In the genomic region with DNA sequence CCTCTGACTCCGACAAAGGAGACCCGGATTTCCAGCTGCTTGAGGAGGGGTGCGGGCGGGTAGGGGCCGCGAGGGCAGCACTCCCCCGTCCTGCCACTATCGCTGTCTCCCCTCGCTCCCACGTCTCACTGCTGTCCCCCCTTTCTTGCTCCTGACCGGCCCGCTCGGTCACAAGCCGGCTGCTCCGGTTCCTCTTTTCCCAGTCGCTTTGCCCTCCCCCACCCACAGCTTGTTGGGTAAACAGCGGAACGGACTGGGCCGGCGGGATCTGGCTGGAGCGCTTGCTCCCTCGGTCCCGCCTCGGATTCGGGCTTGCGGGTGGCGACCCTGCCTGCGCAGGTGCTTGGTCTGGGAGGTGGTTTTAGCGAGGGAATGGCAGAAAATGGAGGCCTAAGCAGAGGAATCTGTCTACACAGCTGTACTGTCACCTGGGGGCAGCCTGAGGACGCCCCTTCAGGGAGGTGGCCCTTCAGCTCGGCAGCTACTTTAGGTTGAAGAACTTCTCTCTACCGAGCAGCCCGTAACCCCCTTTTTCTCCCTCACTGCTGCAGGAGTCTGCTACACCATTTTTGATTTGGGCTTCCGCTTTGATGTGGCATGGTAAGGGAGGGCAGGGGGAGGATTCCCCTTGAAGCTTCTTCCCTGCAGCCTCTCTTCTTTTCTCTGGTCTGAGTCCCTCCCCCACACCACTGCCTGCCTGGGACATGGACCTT, we compare ENCODE assay signal across 8 cellular contexts. TPM values are rescaled to one million over a fixed set of nuclear protein-coding genes. Genes with fewer than 3 reads are reported as not detected.
DNase-seq lines count a peak whose midpoint lies in the region; ATAC-seq and TF ChIP-seq lines count a peak whose summit lies in the region.

No MANE protein-coding gene starts in this region.

- peaks cover 8% of the 10 kb centered on the region for H3K36me3 Mint-ChIP-seq in progenitor cell of endocrine pancreas (ENCODE audit: insufficient read depth)

- peaks cover 3 to 60% of the 10 kb centered on the region in 2 donors for H3K4me1 ChIP-seq in right atrium auricular region

- ATAC-seq in GM19463 (IDR thresholded peaks at IDR 0.05; ENCODE audit: unreplicated experiment) (no peak), HG02571 (IDR thresholded peaks at IDR 0.05; ENCODE audit: unreplicated experiment) (no peak)

- H3K27me3 ChIP-seq in right atrium auricular region = no peaks in the 10 kb centered on the region

- in situ Hi-C loops in GM13977 (cut with MboI; ENCODE audit: low pct_unique_long_range_greater_than_20kb, low sequenced_read_pairs, unreplicated experiment) = no loop called here

- H3K9me3 Mint-ChIP-seq in progenitor cell of endocrine pancreas (ENCODE audit: low read depth) = no peaks in the 10 kb centered on the region

- H3K4me3 ChIP-seq in AG04449 (ENCODE audit: low read depth, low read length) (peak overlapping the region; percentile 85), right atrium auricular region (peak overlapping the region; percentile 96)

- H3K4me3 Mint-ChIP-seq in progenitor cell of endocrine pancreas (ENCODE audit: low read depth) = peak overlapping the region; percentile 90

- H3K4me1 Mint-ChIP-seq in progenitor cell of endocrine pancreas (ENCODE audit: low read depth) = peaks cover 36% of the 10 kb centered on the region

- TF ChIP-seq CTCF in AG04449 (IDR thresholded peaks at IDR 0.05; ENCODE audit: insufficient read depth, low read length, missing control alignments) = no peak
- no peak for TF ChIP-seq CTCF in GM13977 (IDR thresholded peaks at IDR 0.05; ENCODE audit: extremely low read depth, insufficient read depth, missing control alignments)
- TF ChIP-seq CTCF in right atrium auricular region (IDR thresholded peaks at IDR 0.05) = no peak
- no peak for TF ChIP-seq CTCF in progenitor cell of endocrine pancreas (IDR thresholded peaks at IDR 0.05; ENCODE audit: unreplicated experiment)

- H3K27ac ChIP-seq in right atrium auricular region = peak overlapping the region; percentile 95 to 97

- no peaks in the 10 kb centered on the region for H3K27me3 Mint-ChIP-seq in progenitor cell of endocrine pancreas

- H3K36me3 ChIP-seq in right atrium auricular region = peaks cover 28% of the 10 kb centered on the region

- no peaks in the 10 kb centered on the region for H3K9me3 ChIP-seq in right atrium auricular region

- CTCF ChIA-PET in AG04449 (lab: Yijun Ruan, JAX) = interaction anchor here (1.2 to 8.7 kb wide), 10 partner anchors 13 to 676 kb away, joined by 3 to 71 read pairs (median 6); a partner anchor contains a TSS

- peak overlapping the region; percentile 94 for H3K27ac Mint-ChIP-seq in progenitor cell of endocrine pancreas

- POLR2A ChIA-PET in AG04449 (lab: Yijun Ruan, JAX) = interaction anchor here (1.0 to 1.5 kb wide), 6 partner anchors 9 to 212 kb away, joined by 3 to 6 read pairs (median 4); no protein-coding TSS in a partner anchor

- DNase-seq in AG04449 (ENCODE audit: low read depth, low spot score) (no peak), GM13977 (ENCODE audit: low spot score) (peak; percentile 68), NOMO-1 treated with DMSO at 0.1 percent for 48 hours (lab: John Stamatoyannopoulos, UW; ENCODE audit: unreplicated experiment) (peak; percentile 71), amniotic epithelial cell (ENCODE audit: low read depth) (peak; percentile 37), right atrium auricular region (ENCODE audit: low spot score) (peak; percentile 73), progenitor cell of endocrine pancreas (ENCODE audit: low spot score, unreplicated experiment) (no peak)

RNA-seq across cellular contexts. Expression of a gene that starts 0.6 kb away (rescaled TPM):
- 100 to 1,000 TPM; 108 to 154 TPM for total RNA-seq in right atrium auricular region
- total RNA-seq in progenitor cell of endocrine pancreas = 104 and 108 TPM in 2 replicates

RNA-seq across cellular contexts. Expression of a gene that starts 3.6 kb away (rescaled TPM):
- total RNA-seq in right atrium auricular region (10 to 100 TPM; 33.0 to 48.5 TPM), progenitor cell of endocrine pancreas (61.7 and 63.1 TPM in 2 replicates)

RNA-seq across cellular contexts. Expression of a gene that starts 5.6 kb away (rescaled TPM):
- total RNA-seq in right atrium auricular region = 10 to 100 TPM; 20.5 to 23.0 TPM
- 24.9 and 25.4 TPM in 2 replicates for total RNA-seq in progenitor cell of endocrine pancreas

RNA-seq across cellular contexts. Expression of a gene that starts 16.0 kb away (rescaled TPM):
- total RNA-seq in right atrium auricular region = 1 to 10 TPM; 1.6 to 2.0 TPM
- total RNA-seq in progenitor cell of endocrine pancreas = 34.8 and 35.9 TPM in 2 replicates

RNA-seq across cellular contexts. Expression of a gene that starts 28.7 kb away (rescaled TPM):
- total RNA-seq in right atrium auricular region = 10 to 100 TPM; 25.9 to 28.1 TPM
- 34.6 and 35.8 TPM in 2 replicates for total RNA-seq in progenitor cell of endocrine pancreas

Comparison
In these comparisons a context has a peak if more than half of its experiments do, and no peak if none do; other contexts are left out.
1. DNase-seq: peak in GM13977 (single experiment), NOMO-1 treated with DMSO at 0.1 percent for 48 hours (single experiment), amniotic epithelial cell (single experiment) and right atrium auricular region (single experiment); none in AG04449 (single experiment) and progenitor cell of endocrine pancreas (single experiment).